8 cellular contexts compared by ENCODE assay signal in genomic region chr9:92325269-92325990, GRCh38. TPM values are rescaled to one million over a fixed set of nuclear protein-coding genes. Genes with fewer than 3 reads are reported as not detected.
DNase-seq lines count a peak whose midpoint lies in the region; TF ChIP-seq lines count a peak whose summit lies in the region.

Gene CENPP, plus strand, starts transcription at chr9:92325953.
Gene NOL8, minus strand, starts transcription at chr9:92325350. Its CDS starts 1,189 bp downstream, at chr9:92324161.

- H3K4me1 ChIP-seq in effector memory CD4-positive, alpha-beta T cell (ENCODE audit: control insufficient read depth, insufficient read depth, low read length, poor library complexity, severe bottlenecking): peaks cover 18% of the 10 kb centered on the region

- peak; percentile 96 for DNase-seq in COLO829 (ENCODE audit: low spot score)
- peak; percentile 91 for DNase-seq in GM20000 (ENCODE audit: low spot score)
- DNase-seq in HS-5 (ENCODE audit: low read depth): peak; percentile 89
- peak; percentile 87 to 88 for DNase-seq in NOMO-1 (lab: John Stamatoyannopoulos, UW; ENCODE audit: unreplicated experiment in 2 of 2)
- peak; percentile 59 to 77 (median 74) for DNase-seq in effector memory CD4-positive, alpha-beta T cell
- DNase-seq in lung microvascular endothelial cell (ENCODE audit: low read depth in 2 of 2): peak; percentile 93
- DNase-seq in stimulated activated CD4-positive, alpha-beta T cell treated with anti-CD3 and anti-CD28 coated beads, TNF-alpha, amount 100 ng/mL, for 48 hours (ENCODE audit: low read depth in 3 of 3): peak; percentile 63 to 73 (median 70)

- H3K36me3 ChIP-seq in effector memory CD4-positive, alpha-beta T cell (ENCODE audit: control insufficient read depth, insufficient read depth, low read length): peaks cover 17% of the 10 kb centered on the region

- no peaks in the 10 kb centered on the region for H3K9me3 ChIP-seq in effector memory CD4-positive, alpha-beta T cell (ENCODE audit: control insufficient read depth, low read length)

- H3K4me3 ChIP-seq in effector memory CD4-positive, alpha-beta T cell (ENCODE audit: insufficient read depth, low read depth, low read length, poor library complexity, severe bottlenecking): peak within 1 kb of the TSS; percentile 72

- CTCF ChIA-PET in activated CD8-positive, alpha-beta memory T cell treated with anti-CD3 and anti-CD28 coated beads for 36 hours (lab: Charles Lee): no interaction called here

- no peak for TF ChIP-seq CTCF in GM20000 (IDR thresholded peaks at IDR 0.05; ENCODE audit: extremely low read depth, missing control alignments)

- no peaks in the 10 kb centered on the region for H3K27me3 ChIP-seq in effector memory CD4-positive, alpha-beta T cell (replicated peaks; ENCODE audit: control insufficient read depth, insufficient read depth, low read length, poor library complexity, severe bottlenecking)

- POLR2A ChIA-PET in activated CD8-positive, alpha-beta memory T cell treated with anti-CD3 and anti-CD28 coated beads for 36 hours (lab: Charles Lee): interaction anchor here (0.5 to 2.1 kb wide), 9 partner anchors 9 to 345 kb away, joined by 3 to 6 read pairs (median 3); partner anchors contain the start of genes IARS1, IPPK and SPTLC1

- H3K27ac ChIP-seq in effector memory CD4-positive, alpha-beta T cell (ENCODE audit: insufficient read depth, low read length, poor library complexity, severe bottlenecking): peak within 1 kb of the TSS; percentile 89

RNA-seq across cellular contexts. Expression of gene CENPP, which starts in this region (rescaled TPM):
- total RNA-seq in activated CD8-positive, alpha-beta memory T cell treated with anti-CD3 and anti-CD28 coated beads for 36 hours: 10 to 100 TPM; 21.5 to 23.8 TPM
- 1.6 and 2.0 TPM in 2 replicates for total RNA-seq in lung microvascular endothelial cell

RNA-seq across cellular contexts. Expression of gene NOL8, which starts in this region (rescaled TPM):
- total RNA-seq in activated CD8-positive, alpha-beta memory T cell treated with anti-CD3 and anti-CD28 coated beads for 36 hours: 10 to 100 TPM; 64.1 to 65.6 TPM
- 10.2 and 15.5 TPM in 2 replicates for total RNA-seq in lung microvascular endothelial cell

Comparison
In these comparisons a context has a peak if more than half of its experiments do, and no peak if none do; other contexts are left out.
1. Peak in every context shown above with its lines: DNase-seq, H3K4me3 ChIP-seq and H3K27ac ChIP-seq.